29 cellular contexts compared by ENCODE assay signal in the genomic region with DNA sequence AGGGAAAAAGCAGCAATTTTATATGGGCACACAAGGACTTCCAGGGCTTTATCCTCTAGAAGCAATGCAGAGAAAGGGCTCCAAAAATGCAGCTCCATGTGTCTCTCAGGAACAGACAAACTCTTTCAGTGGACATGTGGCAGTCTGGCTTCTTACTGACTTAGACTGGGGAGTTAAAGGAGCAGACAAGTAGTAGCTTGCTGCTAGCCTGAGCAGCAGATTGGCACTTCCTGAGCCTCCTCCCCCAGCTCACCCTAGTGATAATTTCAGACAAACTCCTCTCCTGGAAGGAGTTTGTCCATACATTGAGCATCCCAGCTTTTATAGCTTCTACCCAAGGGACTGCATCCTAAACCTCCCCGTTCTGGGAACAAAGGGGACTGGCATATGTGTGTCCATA.
DNase-seq lines count a peak whose midpoint lies in the region; ATAC-seq and TF ChIP-seq lines count a peak whose summit lies in the region.
"Had no signal": no experiment of that assay in that cellular context is flagged by ENCODE, and none has a peak within 500 bp of the region (broad histone marks: within the 10 kb centered on the region; RNA-seq: fewer than 3 reads in every experiment).

No MANE protein-coding gene starts in this region.

- H3K9ac ChIP-seq in SK-N-SH, result no peak overlapping the region

- H3K4me3 ChIP-seq in SK-N-SH (ENCODE audit: low read depth in 2 of 2, low read length in 1 of 2) (no peak overlapping the region), astrocyte of the spinal cord (ENCODE audit: low read depth, low read length) (no peak overlapping the region), right atrium auricular region (no peak overlapping the region)
- H3K4me3 ChIP-seq: esophagus muscularis mucosa, heart right ventricle, ovary, skin epidermis, upper lobe of left lung had no signal

- no peak overlapping the region for H3K27ac ChIP-seq in SK-N-SH (ENCODE audit: low read depth in 2 of 2, low read length in 1 of 2)
- H3K27ac ChIP-seq in right atrium auricular region, result no peak overlapping the region
- H3K27ac ChIP-seq: esophagus muscularis mucosa, heart right ventricle, ovary, skin epidermis, upper lobe of left lung had no signal

- H3K9me2 ChIP-seq in SK-N-SH, result no peaks in the 10 kb centered on the region

- in situ Hi-C loops in astrocyte of the spinal cord (cut with HindIII; ENCODE audit: low sequenced_read_pairs), result no loop called here

- DNase-seq in SK-N-SH (no peak), astrocyte of the spinal cord (ENCODE audit: low read depth, low spot score) (peak; percentile 15), hepatic stellate cell (ENCODE audit: low spot score) (peak; percentile 29), T-helper 2 cell (no peak), A172 (ENCODE audit: low spot score) (no peak), right atrium auricular region (ENCODE audit: low spot score) (no peak), D341Med (ENCODE audit: low spot score) (no peak)
- DNase-seq: 8988T; activated CD4-positive, alpha-beta T cell treated with anti-CD3 and anti-CD28 coated beads for 48 hours; activated effector memory CD4-positive, alpha-beta T cell treated with Interleukin-2 at 50 U/mL for 16 hours; AML-193; amygdala; Calu3; CD4-positive, CD25-positive, alpha-beta regulatory T cell; GOT3; heart right ventricle; NCI-H1048; NCI-H187; NCI-H510A treated with DMSO at 0.1 percent for 48 hours; ovary; Right ventricle myocardium superior; stimulated activated naive CD4-positive, alpha-beta T cell; SW 1271; T1000; upper lobe of left lung had no signal

- H3K27me3 ChIP-seq in SK-N-SH (ENCODE audit: insufficient read depth) (no peaks in the 10 kb centered on the region), right atrium auricular region (no peaks in the 10 kb centered on the region)
- H3K27me3 ChIP-seq: esophagus muscularis mucosa, heart right ventricle, ovary, upper lobe of left lung had no signal

- H3K4me1 ChIP-seq in SK-N-SH (ENCODE audit: control insufficient read depth in 1 of 2, insufficient read depth in 2 of 2, low read depth in 1 of 2, low read length in 1 of 2) (no peaks in the 10 kb centered on the region), right atrium auricular region (no peaks in the 10 kb centered on the region)
- H3K4me1 ChIP-seq: esophagus muscularis mucosa, heart right ventricle, upper lobe of left lung had no signal

- H3F3A ChIP-seq in SK-N-SH (replicated peaks; ENCODE audit: insufficient read depth), result no peaks in the 10 kb centered on the region

- TF ChIP-seq RAD21 in SK-N-SH (IDR thresholded peaks at IDR 0.05; ENCODE audit: low read length), result no peak

- no peaks in the 10 kb centered on the region for H3K79me2 ChIP-seq in SK-N-SH (ENCODE audit: insufficient read depth)

- 0% methylated on average over 1 of the region's 1 CpG for WGBS in SK-N-SH (ENCODE audit: low lambda C conversion rate)

- H3K9me3 ChIP-seq in SK-N-SH (0 out of 2 replicates have a peak, but pooled peaks cover 6% of the 10 kb centered on the region), right atrium auricular region (no peaks in the 10 kb centered on the region)
- H3K9me3 ChIP-seq: ovary had no signal

- H3K4me2 ChIP-seq in SK-N-SH, result no peak overlapping the region

- H4K20me1 ChIP-seq in SK-N-SH (ENCODE audit: insufficient read depth), result no peaks in the 10 kb centered on the region

- TF ChIP-seq CTCF in SK-N-SH (IDR thresholded peaks at IDR 0.05), result no peak
- TF ChIP-seq CTCF in astrocyte of the spinal cord (IDR thresholded peaks at IDR 0.05; ENCODE audit: low read depth, low read length), result no peak
- TF ChIP-seq CTCF in right atrium auricular region (IDR thresholded peaks at IDR 0.05), result no peak

- CTCF ChIA-PET in SK-N-SH (lab: Yijun Ruan, JAX), result interaction anchor here (1.4 kb wide), 1 partner anchor 28 kb away, joined by 4 read pairs; no protein-coding TSS in a partner anchor

- TF ChIP-seq EP300 in SK-N-SH (IDR thresholded peaks at IDR 0.05; ENCODE audit: borderline replicate concordance in 1 of 2, low read depth in 1 of 2, low read length in 1 of 2), result no peak

- POLR2A ChIA-PET in SK-N-SH (lab: Yijun Ruan, JAX), result no interaction called here

- peak overlapping the region; percentile 56; the same call in 1 of the 2 replicates for H2AFZ ChIP-seq in SK-N-SH (ENCODE audit: low read depth)

- ATAC-seq in SK-N-SH treated with all-trans-retinoic acid at 6 μM for 48 hours, result no peak
- ATAC-seq: activated naive CD4-positive, alpha-beta T cell treated with anti-CD3 and anti-CD28 coated beads, Interleukin-2, amount 50 U/mL, for 72 hours; heart right ventricle had no signal

- H3K36me3 ChIP-seq in SK-N-SH (replicated peaks in 1 of 2; ENCODE audit: control insufficient read depth in 1 of 2, insufficient read depth in 2 of 2, low read length in 1 of 2), result no peaks in the 10 kb centered on the region
- H3K36me3 ChIP-seq in right atrium auricular region, result no peaks in the 10 kb centered on the region
- H3K36me3 ChIP-seq: heart right ventricle, ovary, upper lobe of left lung had no signal

TF ChIP-seq in SK-N-SH, 30 proteins besides CTCF, POLR2A, EP300 and RAD21 (continues in another document):
- TF ChIP-seq USF2 (IDR thresholded peaks at IDR 0.05; ENCODE audit: borderline replicate concordance, low read depth, low read length) (no peak), NRF1 (IDR thresholded peaks at IDR 0.05; ENCODE audit: low read depth, low read length) (no peak), GATA2 (CRISPR knock-in tag; IDR thresholded peaks at IDR 0.05) (no peak), YY1 (IDR thresholded peaks at IDR 0.05; ENCODE audit: low read depth) (no peak), FOXM1 (IDR thresholded peaks at IDR 0.05; ENCODE audit: low read depth) (no peak), ZBTB33 (IDR thresholded peaks at IDR 0.05; ENCODE audit: borderline replicate concordance, low read depth) (no peak), FOXJ3 (CRISPR knock-in tag; IDR thresholded peaks at IDR 0.05) (no peak), SMC3 (IDR thresholded peaks at IDR 0.05; ENCODE audit: low read depth, low read length) (no peak)

TF ChIP-seq in SK-N-SH treated with all-trans-retinoic acid at 6 μM for 48 hours, 23 proteins besides CTCF, POLR2A, EP300 and RAD21:
- TF ChIP-seq ARNTL (CRISPR knock-in tag; IDR thresholded peaks at IDR 0.05; ENCODE audit: borderline replicate concordance, low read depth) (no peak), CREB5 (CRISPR knock-in tag; IDR thresholded peaks at IDR 0.05; ENCODE audit: low read depth) (no peak), ZNF565 (CRISPR knock-in tag; conservative IDR thresholded peaks at IDR 0.05; ENCODE audit: low read depth) (no peak), ESRRG (CRISPR knock-in tag; IDR thresholded peaks at IDR 0.05) (no peak)

Comparison
In these comparisons a context has a peak if more than half of its experiments do, and no peak if none do; other contexts are left out.
1. DNase-seq: peak in astrocyte of the spinal cord (single experiment) and hepatic stellate cell (single experiment); none in SK-N-SH (single experiment), T-helper 2 cell (0 of 5), A172 (single experiment), right atrium auricular region (single experiment) and D341Med (single experiment).